1 cellular context compared by ENCODE assay signal in the genomic region with DNA sequence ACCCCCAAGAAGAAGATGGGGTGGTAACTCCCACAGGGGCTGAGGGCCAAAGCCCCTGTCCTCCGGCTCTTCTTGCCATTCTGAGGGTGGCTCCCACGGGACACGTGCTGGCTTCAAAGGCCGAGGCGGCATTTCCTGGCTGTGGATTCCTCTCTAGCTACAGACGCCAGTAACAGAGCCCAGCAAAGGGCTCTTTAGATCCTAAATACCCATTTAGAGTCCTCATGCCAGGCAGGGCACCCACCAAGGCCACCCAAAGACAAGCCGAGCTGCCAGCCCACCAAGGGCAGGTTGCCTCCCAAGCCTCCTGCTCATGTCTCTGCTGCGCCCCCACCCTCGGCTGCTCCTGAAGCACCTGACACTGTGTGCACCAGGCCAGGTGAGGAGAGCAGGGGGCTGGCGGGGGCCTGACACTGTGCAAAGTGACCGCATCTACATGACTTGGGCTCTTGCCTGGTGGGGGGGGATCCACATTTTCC.
TF ChIP-seq lines count a peak whose summit lies in the region.

No MANE protein-coding gene starts in this region.

TF ChIP-seq in K562, 482 proteins besides CTCF, POLR2A, EP300 and RAD21 (continued from another document):
- TF ChIP-seq, protein P1, sequence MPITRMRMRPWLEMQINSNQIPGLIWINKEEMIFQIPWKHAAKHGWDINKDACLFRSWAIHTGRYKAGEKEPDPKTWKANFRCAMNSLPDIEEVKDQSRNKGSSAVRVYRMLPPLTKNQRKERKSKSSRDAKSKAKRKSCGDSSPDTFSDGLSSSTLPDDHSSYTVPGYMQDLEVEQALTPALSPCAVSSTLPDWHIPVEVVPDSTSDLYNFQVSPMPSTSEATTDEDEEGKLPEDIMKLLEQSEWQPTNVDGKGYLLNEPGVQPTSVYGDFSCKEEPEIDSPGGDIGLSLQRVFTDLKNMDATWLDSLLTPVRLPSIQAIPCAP (CRISPR knock-in tag; IDR thresholded peaks at IDR 0.05; ENCODE audit: borderline replicate concordance), result no peak
